Comparison of ENCODE assay signal across 26 cellular contexts in genomic region chr3:127763816-127764215, GRCh38. TPM values are rescaled to one million over a fixed set of nuclear protein-coding genes. Genes with fewer than 3 reads are reported as not detected.
DNase-seq lines count a peak whose midpoint lies in the region; ATAC-seq and TF ChIP-seq lines count a peak whose summit lies in the region.
"Had no signal": no experiment of that assay in that cellular context is flagged by ENCODE, and none has a peak within 500 bp of the region (broad histone marks: within the 10 kb centered on the region; RNA-seq: fewer than 3 reads in every experiment).

No MANE protein-coding gene starts in this region.

- H3K27me3 ChIP-seq in OCI-LY3 (ENCODE audit: low read depth, low read length) (no peaks in the 10 kb centered on the region), upper lobe of right lung (no peaks in the 10 kb centered on the region)
- H3K27me3 ChIP-seq: transverse colon had no signal

- TF ChIP-seq CTCF in activated CD8-positive, alpha-beta T cell treated with anti-CD3 and anti-CD28 coated beads for 36 hours (IDR thresholded peaks at IDR 0.05) = no peak
- TF ChIP-seq CTCF in OCI-LY3 (IDR thresholded peaks at IDR 0.05; ENCODE audit: low read depth, low read length) = no peak
- TF ChIP-seq CTCF in upper lobe of right lung (IDR thresholded peaks at IDR 0.05) = no peak

- H3K4me3 Mint-ChIP-seq in activated CD8-positive, alpha-beta T cell treated with anti-CD3 and anti-CD28 coated beads for 36 hours = no peak overlapping the region
- no peak overlapping the region for H3K4me3 Mint-ChIP-seq in activated CD8-positive, alpha-beta T cell treated with anti-CD3 and anti-CD28 coated beads, Interleukin-2, amount 10 ng/mL, durations not matched to agents 7 days and 5 days
- peak overlapping the region in 1 of 2 donors; percentile 27 for H3K4me3 Mint-ChIP-seq in stimulated activated naive B cell treated with anti-CD40 and anti-IgM and Interleukin-4, amounts not matched to agents 10 μg/mL and 1 μg/mL and 100 μg/mL, for 72 hours
- H3K4me3 Mint-ChIP-seq: activated CD4-positive, alpha-beta T cell treated with anti-CD3 and anti-CD28 coated beads, Interleukin-2, amount 10 ng/mL, durations not matched to agents 24 days and 14 days; activated naive CD8-positive, alpha-beta T cell treated with anti-CD3 and anti-CD28 coated beads, Interleukin-2, amount 10 ng/mL, durations not matched to agents 7 days and 5 days; H9; nephron; T-helper 17 cell had no signal

- H3K4me2 ChIP-seq in OCI-LY3 (ENCODE audit: low read length) = peak overlapping the region; percentile 62

- peaks cover 21% of the 10 kb centered on the region for H3K4me1 Mint-ChIP-seq in activated CD8-positive, alpha-beta T cell treated with anti-CD3 and anti-CD28 coated beads for 36 hours (ENCODE audit: low read depth)
- H3K4me1 Mint-ChIP-seq in activated CD8-positive, alpha-beta T cell treated with anti-CD3 and anti-CD28 coated beads, Interleukin-2, amount 10 ng/mL, durations not matched to agents 7 days and 5 days (ENCODE audit: low read depth) = peaks cover 49% of the 10 kb centered on the region
- peaks cover 28 to 47% of the 10 kb centered on the region in 2 donors for H3K4me1 Mint-ChIP-seq in stimulated activated naive B cell treated with anti-CD40 and anti-IgM and Interleukin-4, amounts not matched to agents 10 μg/mL and 1 μg/mL and 100 μg/mL, for 72 hours

- 0 out of 2 replicates have a peak overlapping the region, but pooled peaks have one; percentile 31 for H3K4me3 ChIP-seq in OCI-LY3 (ENCODE audit: low read length)
- no peak overlapping the region for H3K4me3 ChIP-seq in upper lobe of right lung
- H3K4me3 ChIP-seq: skin epidermis, transverse colon had no signal

- DNase-seq in activated CD8-positive, alpha-beta T cell treated with anti-CD3 and anti-CD28 coated beads for 36 hours = no peak
- DNase-seq in activated CD8-positive, alpha-beta T cell treated with anti-CD3 and anti-CD28 coated beads, Interleukin-2, amount 10 ng/mL, durations not matched to agents 7 days and 5 days = no peak
- DNase-seq in head of caudate nucleus = peak in 25 of 42 donors; percentile 27 to 77 (median 52)
- no peak for DNase-seq in stimulated activated naive B cell treated with anti-CD40 and anti-IgM and Interleukin-4, amounts not matched to agents 10 μg/mL and 1 μg/mL and 100 μg/mL, for 72 hours
- DNase-seq in activated T-cell treated with anti-CD3 and anti-CD28 coated beads, Interleukin-2, amount 50 U/mL, for 1 hour = no peak
- no peak for DNase-seq in upper lobe of right lung
- DNase-seq: activated CD4-positive, alpha-beta T cell treated with anti-CD3 and anti-CD28 coated beads, Interleukin-2, amount 10 ng/mL, durations not matched to agents 24 days and 14 days; activated CD8-positive, alpha-beta memory T cell treated with anti-CD3 and anti-CD28 coated beads, Interleukin-2, amount 50 U/mL, for 48 hours; activated effector memory CD4-positive, alpha-beta T cell treated with Interleukin-2 at 50 U/mL for 16 hours; activated naive CD8-positive, alpha-beta T cell treated with anti-CD3 and anti-CD28 coated beads, Interleukin-2, amount 10 ng/mL, durations not matched to agents 7 days and 5 days; COR-L47; cortex of kidney; DND-41; H9; NCI-H1436 treated with DMSO at 0.1 percent for 48 hours; NCI-H524 treated with DMSO at 0.1 percent for 48 hours; stimulated activated CD4-positive, alpha-beta T cell treated with anti-CD3 and anti-CD28 coated beads, Interleukin-2, amount 100 ng/mL, for 24 hours; stimulated activated naive CD4-positive, alpha-beta T cell; T-helper 17 cell; transverse colon had no signal

- H3K79me2 ChIP-seq in OCI-LY3 (ENCODE audit: low read length) = peaks cover 87% of the 10 kb centered on the region

- no peaks in the 10 kb centered on the region for H3K9me3 ChIP-seq in OCI-LY3 (ENCODE audit: insufficient read depth, low read length)
- H3K9me3 ChIP-seq in upper lobe of right lung = peaks cover 10% of the 10 kb centered on the region
- H3K9me3 ChIP-seq: transverse colon had no signal

- intact Hi-C loops in activated CD8-positive, alpha-beta T cell treated with anti-CD3 and anti-CD28 coated beads for 36 hours (cut with micrococcal nuclease) = no loop called here
- intact Hi-C loops in head of caudate nucleus (cut with DNase I) = no loop called here
- intact Hi-C loops in upper lobe of right lung (cut with DNase I) = no loop called here

- POLR2A ChIA-PET in activated CD8-positive, alpha-beta T cell treated with anti-CD3 and anti-CD28 coated beads for 36 hours (lab: Charles Lee) = no interaction called here
- POLR2A ChIA-PET in activated CD8-positive, alpha-beta T cell treated with anti-CD3 and anti-CD28 coated beads, Interleukin-2, amount 10 ng/mL, durations not matched to agents 7 days and 5 days (lab: Charles Lee) = no interaction called here

- H2AFZ ChIP-seq in OCI-LY3 (ENCODE audit: low read depth, low read length) = no peak overlapping the region

- H3K4me1 ChIP-seq in OCI-LY3 (ENCODE audit: low read length) (peaks cover 81% of the 10 kb centered on the region), upper lobe of right lung (peaks cover 46% of the 10 kb centered on the region)

- CTCF ChIA-PET in activated CD8-positive, alpha-beta T cell treated with anti-CD3 and anti-CD28 coated beads for 36 hours (lab: Charles Lee) = no interaction called here
- CTCF ChIA-PET in activated CD8-positive, alpha-beta T cell treated with anti-CD3 and anti-CD28 coated beads, Interleukin-2, amount 10 ng/mL, durations not matched to agents 7 days and 5 days (lab: Charles Lee) = no interaction called here

- H3K27me3 Mint-ChIP-seq in activated CD8-positive, alpha-beta T cell treated with anti-CD3 and anti-CD28 coated beads for 36 hours = peaks cover 3% of the 10 kb centered on the region
- peaks cover 4% of the 10 kb centered on the region for H3K27me3 Mint-ChIP-seq in activated CD8-positive, alpha-beta T cell treated with anti-CD3 and anti-CD28 coated beads, Interleukin-2, amount 10 ng/mL, durations not matched to agents 7 days and 5 days (ENCODE audit: low read depth)
- no peaks in the 10 kb centered on the region for H3K27me3 Mint-ChIP-seq in stimulated activated naive B cell treated with anti-CD40 and anti-IgM and Interleukin-4, amounts not matched to agents 10 μg/mL and 1 μg/mL and 100 μg/mL, for 72 hours

- peak overlapping the region; percentile 44 for H3K27ac Mint-ChIP-seq in activated CD8-positive, alpha-beta T cell treated with anti-CD3 and anti-CD28 coated beads for 36 hours
- H3K27ac Mint-ChIP-seq in activated CD8-positive, alpha-beta T cell treated with anti-CD3 and anti-CD28 coated beads, Interleukin-2, amount 10 ng/mL, durations not matched to agents 7 days and 5 days = no peak overlapping the region
- peak overlapping the region; percentile 71 for H3K27ac Mint-ChIP-seq in stimulated activated naive B cell treated with anti-CD40 and anti-IgM and Interleukin-4, amounts not matched to agents 10 μg/mL and 1 μg/mL and 100 μg/mL, for 72 hours
- H3K27ac Mint-ChIP-seq: activated CD4-positive, alpha-beta T cell treated with anti-CD3 and anti-CD28 coated beads, Interleukin-2, amount 10 ng/mL, durations not matched to agents 24 days and 14 days; activated naive CD8-positive, alpha-beta T cell treated with anti-CD3 and anti-CD28 coated beads, Interleukin-2, amount 10 ng/mL, durations not matched to agents 7 days and 5 days; H9; T-helper 17 cell had no signal

- peaks cover 3% of the 10 kb centered on the region for H3K9me3 Mint-ChIP-seq in activated CD8-positive, alpha-beta T cell treated with anti-CD3 and anti-CD28 coated beads for 36 hours
- no peaks in the 10 kb centered on the region for H3K9me3 Mint-ChIP-seq in activated CD8-positive, alpha-beta T cell treated with anti-CD3 and anti-CD28 coated beads, Interleukin-2, amount 10 ng/mL, durations not matched to agents 7 days and 5 days (ENCODE audit: insufficient read depth)
- H3K9me3 Mint-ChIP-seq in stimulated activated naive B cell treated with anti-CD40 and anti-IgM and Interleukin-4, amounts not matched to agents 10 μg/mL and 1 μg/mL and 100 μg/mL, for 72 hours = peaks cover 5 to 6% of the 10 kb centered on the region in 2 donors
- H3K9me3 Mint-ChIP-seq: H9 had no signal

- peaks cover 1% of the 10 kb centered on the region for H3K36me3 Mint-ChIP-seq in activated CD8-positive, alpha-beta T cell treated with anti-CD3 and anti-CD28 coated beads for 36 hours (ENCODE audit: low read depth)
- peaks cover 2% of the 10 kb centered on the region for H3K36me3 Mint-ChIP-seq in activated CD8-positive, alpha-beta T cell treated with anti-CD3 and anti-CD28 coated beads, Interleukin-2, amount 10 ng/mL, durations not matched to agents 7 days and 5 days (ENCODE audit: low read depth)
- peaks cover 26 to 49% of the 10 kb centered on the region in 2 donors for H3K36me3 Mint-ChIP-seq in stimulated activated naive B cell treated with anti-CD40 and anti-IgM and Interleukin-4, amounts not matched to agents 10 μg/mL and 1 μg/mL and 100 μg/mL, for 72 hours
- H3K36me3 Mint-ChIP-seq: activated naive CD8-positive, alpha-beta T cell treated with anti-CD3 and anti-CD28 coated beads, Interleukin-2, amount 10 ng/mL, durations not matched to agents 7 days and 5 days had no signal

- no peaks in the 10 kb centered on the region for H4K20me1 ChIP-seq in OCI-LY3 (ENCODE audit: insufficient read depth, low read length)

- no peak for ATAC-seq in activated CD8-positive, alpha-beta T cell treated with anti-CD3 and anti-CD28 coated beads for 36 hours
- ATAC-seq in activated CD8-positive, alpha-beta T cell treated with anti-CD3 and anti-CD28 coated beads, Interleukin-2, amount 10 ng/mL, durations not matched to agents 7 days and 5 days = no peak
- no peak for ATAC-seq in stimulated activated naive B cell treated with anti-CD40 and anti-IgM and Interleukin-4, amounts not matched to agents 10 μg/mL and 1 μg/mL and 100 μg/mL, for 72 hours (replicated peaks)
- ATAC-seq in HG03045 (IDR thresholded peaks at IDR 0.05; ENCODE audit: unreplicated experiment) = no peak
- ATAC-seq in upper lobe of right lung = no peak
- ATAC-seq: left lobe of liver, T-helper 17 cell had no signal

- H3K9ac ChIP-seq in OCI-LY3 (ENCODE audit: low read length) = peak overlapping the region; percentile 84

- H3K36me3 ChIP-seq in OCI-LY3 (replicated peaks; ENCODE audit: low read depth, low read length) (peaks cover 21% of the 10 kb centered on the region), upper lobe of right lung (peaks cover 7% of the 10 kb centered on the region)
- H3K36me3 ChIP-seq: transverse colon had no signal

- H3K27ac ChIP-seq in OCI-LY3 (ENCODE audit: low read length) = peak overlapping the region; percentile 99
- no peak overlapping the region for H3K27ac ChIP-seq in upper lobe of right lung
- H3K27ac ChIP-seq: 22Rv1, skin epidermis had no signal

RNA-seq across cellular contexts. Expression of gene MGLL, which starts 58.5 kb away (rescaled TPM):
- total RNA-seq in activated CD8-positive, alpha-beta T cell treated with anti-CD3 and anti-CD28 coated beads for 36 hours = 1 to 10 TPM; 1.1 to 3.1 TPM
- 1 to 10 TPM; 1.5 to 2.2 TPM for total RNA-seq in activated CD8-positive, alpha-beta T cell treated with anti-CD3 and anti-CD28 coated beads, Interleukin-2, amount 10 ng/mL, durations not matched to agents 7 days and 5 days
- total RNA-seq in upper lobe of right lung = 194 TPM

Comparison
In these comparisons a context has a peak if more than half of its experiments do, and no peak if none do; other contexts are left out.
1. DNase-seq: peak in head of caudate nucleus (25 of 42); none in activated CD8-positive, alpha-beta T cell treated with anti-CD3 and anti-CD28 coated beads for 36 hours (single experiment), activated CD8-positive, alpha-beta T cell treated with anti-CD3 and anti-CD28 coated beads, Interleukin-2, amount 10 ng/mL, durations not matched to agents 7 days and 5 days (single experiment), stimulated activated naive B cell treated with anti-CD40 and anti-IgM and Interleukin-4, amounts not matched to agents 10 μg/mL and 1 μg/mL and 100 μg/mL, for 72 hours (single experiment), activated T-cell treated with anti-CD3 and anti-CD28 coated beads, Interleukin-2, amount 50 U/mL, for 1 hour (single experiment) and upper lobe of right lung (single experiment).
2. RNA of gene MGLL, which starts 58.5 kb away (total RNA-seq): 194 TPM in upper lobe of right lung (single experiment); 1.1 to 3.1 TPM in activated CD8-positive, alpha-beta T cell treated with anti-CD3 and anti-CD28 coated beads for 36 hours and 1.5 to 2.2 TPM in activated CD8-positive, alpha-beta T cell treated with anti-CD3 and anti-CD28 coated beads, Interleukin-2, amount 10 ng/mL, durations not matched to agents 7 days and 5 days; every median in the first group is over 10 times any median in the second.